In the genomic region with DNA sequence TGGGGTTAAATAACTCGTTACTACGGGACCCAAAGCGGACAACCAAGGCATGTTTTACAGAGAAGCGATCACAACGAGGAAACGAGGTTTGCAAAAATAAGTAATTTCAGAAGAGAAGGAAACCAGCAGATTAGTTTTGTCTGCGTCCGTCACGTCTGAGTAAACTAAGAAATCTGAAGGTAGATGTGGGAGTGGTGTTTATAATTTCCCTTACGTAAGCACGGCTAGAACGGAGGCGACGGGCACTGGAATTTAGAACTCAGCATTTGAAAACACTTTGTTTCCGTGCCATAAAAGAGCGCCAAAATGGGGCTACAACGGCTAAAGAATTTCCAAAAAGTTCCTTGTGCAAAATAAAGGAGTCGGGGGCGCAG, we compare ENCODE assay signal across 8 cellular contexts.
DNase-seq lines count a peak whose midpoint lies in the region; ATAC-seq lines count a peak whose summit lies in the region.

No MANE protein-coding gene starts in this region.

- peak; percentile 55 for DNase-seq in ACHN
- DNase-seq in OCI-M1 (lab: John Stamatoyannopoulos, UW) = peak; percentile 33
- peak; percentile 21 for DNase-seq in amniotic epithelial cell (ENCODE audit: low read depth)
- peak; percentile 64 for DNase-seq in stimulated activated CD4-positive, alpha-beta T cell treated with anti-CD3 and anti-CD28 coated beads, Interleukin-15, amount 100 ng/mL, for 24 hours
- no peak for DNase-seq in NCI-H1694 (lab: John Stamatoyannopoulos, UW)
- DNase-seq in medulla oblongata (ENCODE audit: extremely low spot score) = no peak

- H3K4me3 ChIP-seq in iPS-18c (ENCODE audit: insufficient read depth, low read depth, low read length) = peak overlapping the region; percentile 93

- in situ Hi-C loops in ACHN (cut with HindIII; ENCODE audit: low pct_ligation_motif_present, low pct_unique_long_range_greater_than_20kb, low sequenced_read_pairs) = loop anchor here (25.0 kb wide), 1 partner anchor 572 kb away; no protein-coding TSS in a partner anchor

- no peaks in the 10 kb centered on the region for H3K9me3 ChIP-seq in iPS-18c (ENCODE audit: control insufficient read depth, insufficient read depth, low read length)

- peak; percentile 11 for ATAC-seq in GM19351 (IDR thresholded peaks at IDR 0.05; ENCODE audit: unreplicated experiment)

Comparison
In these comparisons a context has a peak if more than half of its experiments do, and no peak if none do; other contexts are left out.
1. DNase-seq: peak in ACHN (single experiment), OCI-M1 (single experiment), amniotic epithelial cell (single experiment) and stimulated activated CD4-positive, alpha-beta T cell treated with anti-CD3 and anti-CD28 coated beads, Interleukin-15, amount 100 ng/mL, for 24 hours (single experiment); none in NCI-H1694 (single experiment) and medulla oblongata (single experiment).